15 cellular contexts compared by ENCODE assay signal in genomic region chr4:33628296-33628695, GRCh38.
"Had no signal": no experiment of that assay in that cellular context is flagged by ENCODE, and none has a peak within 500 bp of the region (broad histone marks: within the 10 kb centered on the region; RNA-seq: fewer than 3 reads in every experiment).

No MANE protein-coding gene starts in this region.

- H3K36me3 Mint-ChIP-seq: activated naive CD8-positive, alpha-beta T cell treated with anti-CD3 and anti-CD28 coated beads, Interleukin-2, amount 10 ng/mL, durations not matched to agents 7 days and 5 days had no signal

- H3K4me3 ChIP-seq: cardiac muscle cell, coronary artery, ovary, skin epidermis, stomach, uterus had no signal

- H3K27ac ChIP-seq: cardiac muscle cell, coronary artery, ovary, skin epidermis, stomach, uterus, VCaP had no signal

- H3K27me3 Mint-ChIP-seq: activated CD4-positive, alpha-beta memory T cell treated with anti-CD3 and anti-CD28 coated beads, Interleukin-2, amount 10 ng/mL, durations not matched to agents 7 days and 5 days; activated naive CD8-positive, alpha-beta T cell treated with anti-CD3 and anti-CD28 coated beads, Interleukin-2, amount 10 ng/mL, durations not matched to agents 7 days and 5 days had no signal

- H3K4me3 Mint-ChIP-seq: activated CD4-positive, alpha-beta memory T cell treated with anti-CD3 and anti-CD28 coated beads, Interleukin-2, amount 10 ng/mL, durations not matched to agents 7 days and 5 days; activated naive CD8-positive, alpha-beta T cell treated with anti-CD3 and anti-CD28 coated beads, Interleukin-2, amount 10 ng/mL, durations not matched to agents 7 days and 5 days; nephron progenitor cell had no signal

- H3K9me3 ChIP-seq: ovary, uterus had no signal

- DNase-seq: activated CD4-positive, alpha-beta memory T cell treated with anti-CD3 and anti-CD28 coated beads, Interleukin-2, amount 10 ng/mL, durations not matched to agents 7 days and 5 days; activated naive CD8-positive, alpha-beta T cell treated with anti-CD3 and anti-CD28 coated beads, Interleukin-2, amount 10 ng/mL, durations not matched to agents 7 days and 5 days; activated T-cell treated with anti-CD3 and anti-CD28 coated beads, Interleukin-2, amount 50 U/mL, for 48 hours; aorta; effector CD4-positive, alpha-beta T cell; nephron progenitor cell; ovary; stimulated activated CD4-positive, alpha-beta T cell treated with anti-CD3 and anti-CD28 coated beads, Interleukin-4, amount 100 ng/mL, for 4 hours; stomach; T-helper 1 cell; uterus had no signal

- H3K4me1 Mint-ChIP-seq: activated CD4-positive, alpha-beta memory T cell treated with anti-CD3 and anti-CD28 coated beads, Interleukin-2, amount 10 ng/mL, durations not matched to agents 7 days and 5 days; activated naive CD8-positive, alpha-beta T cell treated with anti-CD3 and anti-CD28 coated beads, Interleukin-2, amount 10 ng/mL, durations not matched to agents 7 days and 5 days; nephron progenitor cell had no signal

- H3K36me3 ChIP-seq: cardiac muscle cell, ovary, stomach, uterus had no signal

- H3K27me3 ChIP-seq: cardiac muscle cell, ovary, stomach, uterus had no signal

- H3K4me1 ChIP-seq: stomach, uterus had no signal

- H3K27ac Mint-ChIP-seq: activated CD4-positive, alpha-beta memory T cell treated with anti-CD3 and anti-CD28 coated beads, Interleukin-2, amount 10 ng/mL, durations not matched to agents 7 days and 5 days; activated naive CD8-positive, alpha-beta T cell treated with anti-CD3 and anti-CD28 coated beads, Interleukin-2, amount 10 ng/mL, durations not matched to agents 7 days and 5 days; nephron progenitor cell had no signal
